7 cellular contexts compared by ENCODE assay signal in the genomic region with DNA sequence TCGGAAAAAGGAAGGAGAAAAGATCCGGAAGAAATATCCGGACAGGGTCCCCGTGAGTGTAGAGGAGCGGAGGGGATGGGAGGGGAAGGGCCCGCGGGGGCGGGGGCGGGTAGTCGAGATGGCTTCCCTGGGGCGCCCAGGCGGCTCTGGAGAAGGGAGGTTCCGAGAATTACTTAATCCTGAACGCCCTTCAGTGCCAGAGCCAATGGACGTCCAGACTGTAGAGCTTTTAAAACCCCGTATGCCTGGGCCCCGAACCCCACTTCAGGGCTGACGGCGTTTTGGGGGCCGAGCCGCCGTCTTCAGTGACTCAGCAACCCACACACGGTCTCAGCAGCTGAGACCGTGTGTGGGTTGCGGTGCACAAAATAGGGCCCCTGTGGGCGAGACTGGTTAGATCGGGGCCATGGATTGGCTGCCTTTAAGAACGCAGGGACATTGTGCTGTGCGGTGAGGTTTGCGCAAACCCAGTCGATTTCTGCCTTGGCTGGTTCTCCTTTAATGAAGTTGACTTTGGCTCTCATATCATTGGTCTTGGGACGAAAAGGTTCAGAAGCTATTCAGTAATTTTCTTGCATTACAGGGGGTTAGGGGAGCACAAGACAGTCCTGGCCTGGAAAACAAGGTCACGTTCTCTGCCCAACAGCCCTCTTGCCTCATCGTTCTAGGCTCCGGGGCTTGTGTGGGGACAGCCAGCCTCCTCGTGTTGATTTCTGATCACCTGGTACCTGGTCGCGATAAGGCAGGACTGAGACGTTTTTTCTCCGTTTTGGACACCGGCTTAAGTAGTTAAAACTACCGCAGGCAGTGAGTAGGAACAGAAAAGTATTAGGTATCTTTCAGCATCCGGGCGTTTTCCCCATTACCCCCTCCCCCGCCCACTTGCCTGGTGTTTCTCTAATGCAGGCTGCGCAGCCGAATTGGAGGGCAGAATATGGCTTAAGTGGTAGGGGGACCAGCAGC. TPM values are rescaled to one million over a fixed set of nuclear protein-coding genes. Genes with fewer than 3 reads are reported as not detected.
DNase-seq lines count a peak whose midpoint lies in the region; ATAC-seq and TF ChIP-seq lines count a peak whose summit lies in the region.

No MANE protein-coding gene starts in this region.

- H3K4me3 Mint-ChIP-seq in endodermal cell, result peak overlapping the region; percentile 90

- peak; percentile 46 for TF ChIP-seq POLR2A in GM18505 (IDR thresholded peaks at IDR 0.05; ENCODE audit: borderline replicate concordance, extremely low read depth, insufficient read depth, insufficient read length)

- H3K27ac Mint-ChIP-seq in endodermal cell, result peak overlapping the region; percentile 99

- WGBS in endodermal cell (ENCODE audit: insufficient coverage in 1 of 2, insufficient read length in 1 of 2), 2 experiments, result 0 to 1% methylated on average over 19 to 43 of the region's 47 CpGs
- 0 to 1% methylated on average over 27 to 40 of the region's 47 CpGs for WGBS in mesodermal cell (ENCODE audit: insufficient coverage in 2 of 2), 2 experiments

- H3K27ac ChIP-seq in endodermal cell (ENCODE audit: low read depth, low read length) (peak overlapping the region; percentile 88), mesodermal cell (ENCODE audit: low read depth, low read length, severe bottlenecking) (peak overlapping the region; percentile 100)

- H3K27me3 ChIP-seq in endodermal cell (ENCODE audit: control insufficient read depth, insufficient read depth, low read length, poor library complexity, severe bottlenecking), result no peaks in the 10 kb centered on the region

- peak overlapping the region; percentile 95 for H3K4me3 ChIP-seq in endodermal cell (ENCODE audit: low read length)
- peak overlapping the region; percentile 96 for H3K4me3 ChIP-seq in mesodermal cell (ENCODE audit: extremely low read depth, insufficient read depth, low read length, poor library complexity, severe bottlenecking)

- ATAC-seq in GM18505 (IDR thresholded peaks at IDR 0.05; ENCODE audit: unreplicated experiment) (peak; percentile 42), HG02884 (IDR thresholded peaks at IDR 0.05; ENCODE audit: unreplicated experiment) (peak; percentile 60)

- H3K4me1 ChIP-seq in endodermal cell (ENCODE audit: control insufficient read depth, insufficient read depth, low read length) (no peaks in the 10 kb centered on the region), mesodermal cell (ENCODE audit: control insufficient read depth, insufficient read depth, low read length, poor library complexity, severe bottlenecking) (peaks cover 18% of the 10 kb centered on the region)

- peaks cover 19% of the 10 kb centered on the region for H3K4me1 Mint-ChIP-seq in endodermal cell

- H3K36me3 ChIP-seq in endodermal cell (ENCODE audit: control insufficient read depth, insufficient read depth, low read length) (peaks cover 21% of the 10 kb centered on the region), mesodermal cell (ENCODE audit: control insufficient read depth, insufficient read depth, low read length) (peaks cover 22% of the 10 kb centered on the region)

- peaks cover 31% of the 10 kb centered on the region for H3K36me3 Mint-ChIP-seq in endodermal cell (ENCODE audit: low read depth)

- no peaks in the 10 kb centered on the region for H3K9me3 Mint-ChIP-seq in endodermal cell

- peak overlapping the region; percentile 95 for H3K9ac ChIP-seq in endodermal cell (ENCODE audit: extremely low read depth, low read length, poor library complexity, severe bottlenecking)

- H3K9me3 ChIP-seq in endodermal cell (ENCODE audit: control insufficient read depth, low read length) (peaks cover 11% of the 10 kb centered on the region), mesodermal cell (ENCODE audit: control insufficient read depth, low read length) (no peaks in the 10 kb centered on the region)

- TF ChIP-seq CTCF in endodermal cell (conservative IDR thresholded peaks at IDR 0.05), result no peak

- DNase-seq in NOMO-1 (lab: John Stamatoyannopoulos, UW; ENCODE audit: unreplicated experiment in 2 of 2) (peak; percentile 78 to 84), endodermal cell (peak; percentile 89)
- DNase-seq in activated CD8-positive, alpha-beta memory T cell treated with anti-CD3 and anti-CD28 coated beads, Interleukin-2, amount 50 U/mL, for 1 hour (ENCODE audit: extremely low read depth), result peak; percentile 82
- peak; percentile 74 for DNase-seq in stimulated activated CD8-positive, alpha-beta memory T cell treated with anti-CD3 and anti-CD28 coated beads, Interleukin-12 subunit alpha, Interleukin-12 subunit beta, amount 100 ng/mL, for 4 hours (ENCODE audit: low read depth)

- no peaks in the 10 kb centered on the region for H3K27me3 Mint-ChIP-seq in endodermal cell (ENCODE audit: insufficient read depth)

RNA-seq across cellular contexts. Expression of a gene that starts 0.8 kb away (rescaled TPM):
- total RNA-seq in endodermal cell, result 100 to 1,000 TPM; 135 to 191 TPM
- polyA plus RNA-seq in endodermal cell (2013, experiment 1 of 2), result 61.9 TPM
- polyA plus RNA-seq in endodermal cell (2013, experiment 2 of 2), result 71.4 TPM
- polyA plus RNA-seq in mesodermal cell (2013, experiment 1 of 2), result 121 TPM
- 107 TPM for polyA plus RNA-seq in mesodermal cell (2013, experiment 2 of 2)

RNA-seq across cellular contexts. Expression of a gene that starts 34.6 kb away (rescaled TPM):
- total RNA-seq in endodermal cell, result not detected
- not detected for polyA plus RNA-seq in endodermal cell (2013, experiment 1 of 2)
- not detected for polyA plus RNA-seq in endodermal cell (2013, experiment 2 of 2)
- polyA plus RNA-seq in mesodermal cell (2013, experiment 1 of 2), result 0.37 TPM
- polyA plus RNA-seq in mesodermal cell (2013, experiment 2 of 2), result 0.56 TPM

RNA-seq across cellular contexts. Expression of a gene that starts 41.5 kb away (rescaled TPM):
- under 1 TPM in 1 of 2 donors, not detected in 1; 0.22 TPM for total RNA-seq in endodermal cell
- 0.11 TPM for polyA plus RNA-seq in endodermal cell (2013, experiment 1 of 2)
- 0.58 TPM for polyA plus RNA-seq in endodermal cell (2013, experiment 2 of 2)
- polyA plus RNA-seq in mesodermal cell (2013, experiment 1 of 2), result 0.48 TPM
- 0.66 TPM for polyA plus RNA-seq in mesodermal cell (2013, experiment 2 of 2)

Comparison
In these comparisons a context has a peak if more than half of its experiments do, and no peak if none do; other contexts are left out.
1. Peak in every context shown above with its lines: DNase-seq, ATAC-seq, H3K4me3 ChIP-seq and H3K27ac ChIP-seq.